Comparison of ENCODE assay signal across 19 cellular contexts in genomic region chr11:33874910-33875490, GRCh38.
"Had no signal": no experiment of that assay in that cellular context is flagged by ENCODE, and none has a peak within 500 bp of the region (broad histone marks: within the 10 kb centered on the region; RNA-seq: fewer than 3 reads in every experiment).

No MANE protein-coding gene starts in this region.

- ATAC-seq: left lung had no signal

- DNase-seq: activated CD4-positive, alpha-beta T cell treated with anti-CD3 and anti-CD28 coated beads, Interleukin-2, amount 50 U/mL, for 1 hour; activated CD4-positive, CD25-positive, alpha-beta regulatory T cell treated with anti-CD3 and anti-CD28 coated beads, Interleukin-2, amount 50 U/mL, for 72 hours; activated CD8-positive, alpha-beta memory T cell treated with anti-CD3 and anti-CD28 coated beads, Interleukin-2, amount 50 U/mL, for 48 hours; activated effector memory CD4-positive, alpha-beta T cell treated with Interleukin-2 at 50 U/mL for 16 hours; activated naive CD4-positive, alpha-beta T cell treated with anti-CD3 and anti-CD28 coated beads, Interleukin-2, amount 50 U/mL, for 16 hours; activated T-cell treated with anti-CD3 and anti-CD28 coated beads, Interleukin-2, amount 50 U/mL, for 48 hours; aorta; brain microvascular endothelial cell; colonic mucosa; foreskin melanocyte; left lung; occipital lobe; retina; stimulated activated CD4-positive, alpha-beta T cell treated with anti-CD3 and anti-CD28 coated beads, Interleukin-12 subunit alpha, Interleukin-12 subunit beta, amount 100 ng/mL, for 4 hours; stimulated activated CD4-positive, alpha-beta T cell treated with anti-CD3 and anti-CD28 coated beads, Interleukin-1b, Interleukin-23, amount 100 ng/mL, for 48 hours; stimulated activated CD8-positive, alpha-beta memory T cell treated with anti-CD3 and anti-CD28 coated beads, Interleukin-4, amount 100 ng/mL, for 48 hours; stimulated activated naive CD4-positive, alpha-beta T cell; T-helper 9 cell had no signal

- H3K27ac ChIP-seq: brain microvascular endothelial cell, colonic mucosa, VCaP had no signal
